ENCODE assay signal across 8 cellular contexts in genomic region chr1:100530901-100531487, GRCh38. TPM values are rescaled to one million over a fixed set of nuclear protein-coding genes. Genes with fewer than 3 reads are reported as not detected.
A peak's percentile ranks its signal among the peaks of the same experiment; 100 is the strongest.
DNase-seq lines count a peak whose midpoint lies in the region; ATAC-seq and TF ChIP-seq lines count a peak whose summit lies in the region.

No MANE protein-coding gene starts in this region.

- no peaks in the 10 kb centered on the region for H3K36me3 Mint-ChIP-seq in activated naive CD4-positive, alpha-beta T cell treated with anti-CD3 and anti-CD28 coated beads for 36 hours (ENCODE audit: low read depth)
- no peaks in the 10 kb centered on the region for H3K36me3 Mint-ChIP-seq in immature natural killer cell

- H3K9me3 ChIP-seq in Peyer's patch = no peaks in the 10 kb centered on the region
- H3K9me3 ChIP-seq in testis = no peaks in the 10 kb centered on the region

- H3K36me3 ChIP-seq in Peyer's patch (no peaks in the 10 kb centered on the region), testis (ENCODE audit: low read depth, missing control alignments) (no peaks in the 10 kb centered on the region)

- no peaks in the 10 kb centered on the region for H3K27me3 Mint-ChIP-seq in activated naive CD4-positive, alpha-beta T cell treated with anti-CD3 and anti-CD28 coated beads for 36 hours (ENCODE audit: low read depth)
- peaks cover 0 to 7% (median 5%) of the 10 kb centered on the region in 3 donors for H3K27me3 Mint-ChIP-seq in immature natural killer cell (ENCODE audit: low read depth in 3 of 3)

- CTCF ChIA-PET in activated naive CD4-positive, alpha-beta T cell treated with anti-CD3 and anti-CD28 coated beads for 36 hours (lab: Charles Lee) = interaction anchor here (0.6 to 1.7 kb wide), 6 partner anchors 13 to 338 kb away, joined by 3 to 4 read pairs (median 3); no protein-coding TSS in a partner anchor

- peaks cover 25% of the 10 kb centered on the region for H3K4me1 Mint-ChIP-seq in activated naive CD4-positive, alpha-beta T cell treated with anti-CD3 and anti-CD28 coated beads for 36 hours (ENCODE audit: low read depth)
- H3K4me1 Mint-ChIP-seq in immature natural killer cell = peaks cover 25 to 32% of the 10 kb centered on the region in 2 donors

- no peaks in the 10 kb centered on the region for H3K9me3 Mint-ChIP-seq in activated naive CD4-positive, alpha-beta T cell treated with anti-CD3 and anti-CD28 coated beads for 36 hours
- H3K9me3 Mint-ChIP-seq in immature natural killer cell = no peaks in the 10 kb centered on the region

- H3K27me3 ChIP-seq in Peyer's patch (no peaks in the 10 kb centered on the region), testis (no peaks in the 10 kb centered on the region)

- no peak overlapping the region for H3K4me3 Mint-ChIP-seq in activated naive CD4-positive, alpha-beta T cell treated with anti-CD3 and anti-CD28 coated beads for 36 hours
- H3K4me3 Mint-ChIP-seq in immature natural killer cell = peak overlapping the region in 3 of 5 donors; percentile 45 to 56 (median 50)

- peak; percentile 57 for DNase-seq in activated naive CD4-positive, alpha-beta T cell treated with anti-CD3 and anti-CD28 coated beads for 36 hours
- no peak for DNase-seq in activated naive CD4-positive, alpha-beta T cell treated with anti-CD3 and anti-CD28 coated beads, Interleukin-2, amount 50 U/mL, for 16 hours
- DNase-seq in Peyer's patch (peak in 1 of 3 donors; percentile 56), immature natural killer cell (peak in 2 of 3 donors; percentile 29 to 31), ecto neural progenitor cell (ENCODE audit: low spot score) (no peak), HuH-7.5 (ENCODE audit: low spot score) (no peak), testis (no peak)

- H3K4me1 ChIP-seq in Peyer's patch (peaks cover 0 to 25% (median 3%) of the 10 kb centered on the region in 4 donors), testis (no peaks in the 10 kb centered on the region)

- no peak overlapping the region for H3K27ac Mint-ChIP-seq in activated naive CD4-positive, alpha-beta T cell treated with anti-CD3 and anti-CD28 coated beads for 36 hours
- H3K27ac Mint-ChIP-seq in immature natural killer cell = peak overlapping the region; percentile 17 to 76 (median 64)

- intact Hi-C loops in activated naive CD4-positive, alpha-beta T cell treated with anti-CD3 and anti-CD28 coated beads for 36 hours (cut with micrococcal nuclease) = loop anchor here (1.0 kb wide), 1 partner anchor 12 kb away; no protein-coding TSS in a partner anchor
- intact Hi-C loops in testis (cut with DNase I; ENCODE audit: low total_unique reads) = no loop called here

- peak; percentile 94 for ATAC-seq in HG02938 (IDR thresholded peaks at IDR 0.05; ENCODE audit: unreplicated experiment)

- TF ChIP-seq POLR2A in Peyer's patch (IDR thresholded peaks at IDR 0.05) = no peak
- TF ChIP-seq POLR2A in testis (IDR thresholded peaks at IDR 0.05) = no peak

- WGBS in testis, 2 donors = 80 to 81% methylated on average over 3 of the region's 3 CpGs

- no peak for TF ChIP-seq CTCF in Peyer's patch (IDR thresholded peaks at IDR 0.05)
- no peak for TF ChIP-seq CTCF in testis (IDR thresholded peaks at IDR 0.05)

- H3K27ac ChIP-seq in Peyer's patch = peak overlapping the region; percentile 44 to 61 (median 54)
- H3K27ac ChIP-seq in testis = no peak overlapping the region

- H3K4me3 ChIP-seq in Peyer's patch = no peak overlapping the region
- H3K4me3 ChIP-seq in testis = no peak overlapping the region

RNA-seq across cellular contexts. Expression of gene GPR88, which starts 6.9 kb away (rescaled TPM):
- not detected for total RNA-seq in activated naive CD4-positive, alpha-beta T cell treated with anti-CD3 and anti-CD28 coated beads for 36 hours
- total RNA-seq in Peyer's patch (under 1 TPM in 1 of 4 donors, not detected in 3; 0.27 TPM), testis (under 1 TPM; 0.24 to 0.50 TPM)
- polyA plus RNA-seq in immature natural killer cell (not detected), testis (ENCODE audit: insufficient read depth, low read depth, low replicate concordance) (not detected)

Comparison
In these comparisons a context has a peak if more than half of its experiments do, and no peak if none do; other contexts are left out.
1. DNase-seq: peak in activated naive CD4-positive, alpha-beta T cell treated with anti-CD3 and anti-CD28 coated beads for 36 hours (single experiment) and immature natural killer cell (2 of 3); none in activated naive CD4-positive, alpha-beta T cell treated with anti-CD3 and anti-CD28 coated beads, Interleukin-2, amount 50 U/mL, for 16 hours (single experiment), ecto neural progenitor cell (single experiment), HuH-7.5 (single experiment) and testis (single experiment).
2. H3K27ac ChIP-seq: peak in Peyer's patch (4 of 4); none in testis (0 of 2).